ENCODE assay signal across 8 cellular contexts in the genomic region with DNA sequence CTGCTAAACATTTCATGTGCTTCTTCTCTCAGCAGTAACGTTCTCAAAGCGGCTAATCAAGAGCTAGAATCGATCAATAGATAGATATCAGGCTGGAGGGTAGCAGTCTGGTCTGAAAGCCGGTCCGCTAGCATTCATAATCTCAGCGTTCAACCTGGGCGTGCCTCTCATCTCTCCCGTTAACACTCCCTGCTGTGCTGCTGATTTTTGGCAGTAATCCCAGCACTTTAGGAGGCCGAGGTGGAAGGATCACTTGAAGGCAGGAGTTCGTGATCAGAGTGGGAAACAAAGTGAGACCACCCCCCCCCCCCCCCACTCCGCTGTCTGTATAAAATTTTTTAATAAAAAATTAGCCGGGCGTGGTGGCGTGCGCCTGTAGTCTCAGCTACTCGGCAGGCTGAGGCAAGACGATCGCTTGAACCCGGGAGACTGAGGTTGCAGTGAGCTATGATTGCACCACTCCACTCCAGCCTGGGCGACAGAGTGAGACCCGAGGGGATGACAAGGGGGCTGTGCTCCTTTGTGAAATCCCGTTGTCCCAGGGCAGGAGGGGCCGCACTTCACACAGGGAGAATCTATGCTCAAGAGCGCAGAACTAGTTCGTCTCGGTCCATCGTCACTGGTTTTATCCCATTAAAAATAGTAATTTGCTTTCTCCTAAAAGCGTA. TPM values are rescaled to one million over a fixed set of nuclear protein-coding genes. Genes with fewer than 3 reads are reported as not detected.
DNase-seq lines count a peak whose midpoint lies in the region; ATAC-seq and TF ChIP-seq lines count a peak whose summit lies in the region.

No MANE protein-coding gene starts in this region.

- ATAC-seq in GM18907 (IDR thresholded peaks at IDR 0.05; ENCODE audit: unreplicated experiment) (peak; percentile 30), HG03097 (IDR thresholded peaks at IDR 0.05; ENCODE audit: low FRiP score, unreplicated experiment) (peak; percentile 11)
- peak; percentile 46 for ATAC-seq in stimulated activated naive CD8-positive, alpha-beta T cell treated with anti-CD3 and anti-CD28 coated beads, Interleukin-15, amount 100 ng/mL, for 72 hours

- H3K27me3 Mint-ChIP-seq in stimulated activated naive CD8-positive, alpha-beta T cell treated with anti-CD3 and anti-CD28 coated beads, Interleukin-15, amount 100 ng/mL, for 72 hours = peaks cover 19% of the 10 kb centered on the region

- no peaks in the 10 kb centered on the region for H3K27me3 ChIP-seq in kidney epithelial cell (ENCODE audit: control insufficient read depth, insufficient read depth, low read length)

- H3K4me3 Mint-ChIP-seq in stimulated activated naive CD8-positive, alpha-beta T cell treated with anti-CD3 and anti-CD28 coated beads, Interleukin-15, amount 100 ng/mL, for 72 hours = peak overlapping the region; percentile 91 to 92

- TF ChIP-seq CTCF in astrocyte of the cerebellum (IDR thresholded peaks at IDR 0.05; ENCODE audit: low read depth, low read length, missing control alignments) = no peak
- no peak for TF ChIP-seq CTCF in kidney epithelial cell (IDR thresholded peaks at IDR 0.05; ENCODE audit: insufficient read depth, low read length, poor library complexity, severe bottlenecking)

- H3K9me3 Mint-ChIP-seq in stimulated activated naive CD8-positive, alpha-beta T cell treated with anti-CD3 and anti-CD28 coated beads, Interleukin-15, amount 100 ng/mL, for 72 hours = no peaks in the 10 kb centered on the region

- H3K36me3 ChIP-seq in kidney epithelial cell (ENCODE audit: control insufficient read depth, insufficient read depth, low read length) = no peaks in the 10 kb centered on the region

- peak overlapping the region; percentile 88 for H3K4me3 ChIP-seq in astrocyte of the cerebellum (ENCODE audit: low read depth, low read length)
- H3K4me3 ChIP-seq in kidney epithelial cell (ENCODE audit: low read depth, low read length) = peak overlapping the region; percentile 82

- H3K4me1 Mint-ChIP-seq in stimulated activated naive CD8-positive, alpha-beta T cell treated with anti-CD3 and anti-CD28 coated beads, Interleukin-15, amount 100 ng/mL, for 72 hours = peaks cover 42% of the 10 kb centered on the region

- DNase-seq in CD1c-positive myeloid dendritic cell (ENCODE audit: extremely low spot score) (peak; percentile 3), NCI-H748 treated with DMSO at 0.1 percent for 48 hours (lab: John Stamatoyannopoulos, UW) (peak; percentile 49), astrocyte of the cerebellum (ENCODE audit: low read depth) (no peak), kidney epithelial cell (ENCODE audit: low read depth) (no peak), NCI-H446 treated with DMSO at 0.1 percent for 48 hours (lab: John Stamatoyannopoulos, UW) (no peak)
- DNase-seq in stimulated activated naive CD8-positive, alpha-beta T cell treated with anti-CD3 and anti-CD28 coated beads, Interleukin-15, amount 100 ng/mL, for 72 hours = no peak

- in situ Hi-C loops in astrocyte of the cerebellum (cut with HindIII; ENCODE audit: low sequenced_read_pairs) = no loop called here

- peak overlapping the region; percentile 57 to 63 for H3K27ac Mint-ChIP-seq in stimulated activated naive CD8-positive, alpha-beta T cell treated with anti-CD3 and anti-CD28 coated beads, Interleukin-15, amount 100 ng/mL, for 72 hours

RNA-seq across cellular contexts. Expression of a gene that starts 0.6 kb away (rescaled TPM):
- total RNA-seq in kidney epithelial cell = 7.6 and 11.4 TPM in 2 replicates

RNA-seq across cellular contexts. Expression of a gene that starts 13.7 kb away (rescaled TPM):
- total RNA-seq in kidney epithelial cell = 141 and 142 TPM in 2 replicates

Comparison
In these comparisons a context has a peak if more than half of its experiments do, and no peak if none do; other contexts are left out.
1. DNase-seq: peak in CD1c-positive myeloid dendritic cell (single experiment) and NCI-H748 treated with DMSO at 0.1 percent for 48 hours (single experiment); none in astrocyte of the cerebellum (single experiment), kidney epithelial cell (single experiment), stimulated activated naive CD8-positive, alpha-beta T cell treated with anti-CD3 and anti-CD28 coated beads, Interleukin-15, amount 100 ng/mL, for 72 hours (0 of 2) and NCI-H446 treated with DMSO at 0.1 percent for 48 hours (single experiment).
2. Peak in every context shown above with its lines, with median percentiles within 50 percentile points of each other: ATAC-seq.